Comparison of ENCODE assay signal across 11 cellular contexts in genomic region chr11:121421149-121421906, GRCh38. TPM values are rescaled to one million over a fixed set of nuclear protein-coding genes. Genes with fewer than 3 reads are reported as not detected.
A peak's percentile ranks its signal among the peaks of the same experiment; 100 is the strongest.
DNase-seq lines count a peak whose midpoint lies in the region; ATAC-seq, FAIRE-seq and TF ChIP-seq lines count a peak whose summit lies in the region.
"Had no signal": no experiment of that assay in that cellular context is flagged by ENCODE, and none has a peak within 500 bp of the region (broad histone marks: within the 10 kb centered on the region; RNA-seq: fewer than 3 reads in every experiment).

No MANE protein-coding gene starts in this region.

- TF ChIP-seq EP300 in HepG2 (IDR thresholded peaks at IDR 0.05; ENCODE audit: low read depth in 2 of 2, low read length in 2 of 2): no peak
- TF ChIP-seq EP300 in HepG2 (CRISPR knock-in tag; IDR thresholded peaks at IDR 0.05; ENCODE audit: borderline replicate concordance): no peak
- no peak for TF ChIP-seq EP300 in K562 (IDR thresholded peaks at IDR 0.05; ENCODE audit: low read length)

- H3K4me1 ChIP-seq in HepG2 (ENCODE audit: insufficient read depth, low read length): peaks cover 8% of the 10 kb centered on the region; the same call in 1 of the 2 replicates
- H3K4me1 ChIP-seq in right lobe of liver: peaks cover 0 to 20% (median 10%) of the 10 kb centered on the region in 4 donors
- H3K4me1 ChIP-seq in K562 (replicated peaks in 1 of 2; ENCODE audit: control insufficient read depth in 2 of 2, insufficient read depth in 2 of 2, low read length in 2 of 2): no peaks in the 10 kb centered on the region; a peak in 1 of 5 replicates
- H3K4me1 ChIP-seq: HAP-1 had no signal

- H2AFZ ChIP-seq in HepG2 (ENCODE audit: low read length) (no peak overlapping the region), K562 (ENCODE audit: low read depth, low read length) (no peak overlapping the region)

- TF ChIP-seq RAD21 in HepG2 (CRISPR knock-in tag; IDR thresholded peaks at IDR 0.05) (no peak), K562 (CRISPR knock-in tag; conservative IDR thresholded peaks at IDR 0.05 in 1 of 2, IDR thresholded peaks at IDR 0.05 in 1 of 2) (no peak)

- TF ChIP-seq CTCF in HepG2 (CRISPR knock-in tag; IDR thresholded peaks at IDR 0.05) (no peak), right lobe of liver (IDR thresholded peaks at IDR 0.05) (no peak), K562 (IDR thresholded peaks at IDR 0.05 in 2 of 3, conservative IDR thresholded peaks at IDR 0.05 in 1 of 3; ENCODE audit: insufficient read depth in 2 of 3, low read depth in 1 of 3, low read length in 3 of 3) (no peak)

- no peak for DNase-seq in HepG2 (ENCODE audit: low spot score)
- no peak for DNase-seq in right lobe of liver
- DNase-seq in MV-4-11 (lab: John Stamatoyannopoulos, UW): peak; percentile 25
- DNase-seq in K562 (ENCODE audit: extremely low read depth in 1 of 4, low spot score in 3 of 4): peak in 3 of 4 experiments; percentile 5 to 19 (median 17)
- DNase-seq in AG08395 (ENCODE audit: low spot score): no peak
- no peak for DNase-seq in effector CD8-positive, alpha-beta T cell (lab: John Stamatoyannopoulos, UW)
- no peak for DNase-seq in DMS114 treated with DMSO at 0.1 percent for 48 hours (lab: John Stamatoyannopoulos, UW; ENCODE audit: unreplicated experiment)
- DNase-seq: NCI-H2029, pancreas had no signal

- BruUV-seq in HepG2 (replicated peaks; lab: Mats Ljungman, UMichigan): no TSS peak
- no TSS peak for BruUV-seq in K562 (replicated peaks; lab: Mats Ljungman, UMichigan)

- POLR2A ChIA-PET in HepG2 (lab: Yijun Ruan, JAX): no interaction called here
- POLR2A ChIA-PET in K562 (lab: Yijun Ruan, JAX): interaction anchor here (0.6 kb wide), 1 partner anchor 331 kb away, joined by 3 read pairs; no protein-coding TSS in a partner anchor

- CTCF ChIA-PET in HepG2 (lab: Yijun Ruan, JAX; ENCODE audit: low intra/inter-chr PET ratio, low total read pairs) (no interaction called here), K562 (lab: Yijun Ruan, JAX; ENCODE audit: low intra/inter-chr PET ratio) (no interaction called here)

- intact Hi-C loops in HepG2 (cut with micrococcal nuclease; ENCODE audit: unreplicated experiment) (no loop called here), right lobe of liver (cut with DNase I) (no loop called here), K562 (cut with micrococcal nuclease) (no loop called here)

- FAIRE-seq in HepG2 (lab: Jason Lieb, UNC): no peak
- no peak for FAIRE-seq in K562 (lab: Jason Lieb, UNC)
- FAIRE-seq: pancreas had no signal

- H3K9me1 ChIP-seq in K562 (ENCODE audit: control insufficient read depth, insufficient read depth, low read length): no peaks in the 10 kb centered on the region

- no peaks in the 10 kb centered on the region for H3K9me3 ChIP-seq in HepG2 (ENCODE audit: low read length)
- no peaks in the 10 kb centered on the region for H3K9me3 ChIP-seq in right lobe of liver
- no peaks in the 10 kb centered on the region for H3K9me3 ChIP-seq in K562 (replicated peaks; ENCODE audit: control insufficient read depth, insufficient read depth, low read depth, low read length)
- H3K9me3 ChIP-seq: HAP-1, pancreas had no signal

- H3K9ac ChIP-seq in HepG2 (ENCODE audit: insufficient read depth, low read depth, low read length) (no peak overlapping the region), K562 (ENCODE audit: insufficient read depth in 1 of 2, low read depth in 2 of 2, low read length in 2 of 2) (no peak overlapping the region)

- ATAC-seq in HepG2 (peak; percentile 56), right lobe of liver (no peak), K562 (no peak), GM18505 (IDR thresholded peaks at IDR 0.05; ENCODE audit: unreplicated experiment) (no peak)
- ATAC-seq: pancreas had no signal

- H3K79me2 ChIP-seq in HepG2 (ENCODE audit: insufficient read depth, low read length): no peaks in the 10 kb centered on the region
- H3K79me2 ChIP-seq in K562 (ENCODE audit: control insufficient read depth, insufficient read depth, low read length): no peaks in the 10 kb centered on the region

- no peak overlapping the region for H3K27ac ChIP-seq in HepG2 (ENCODE audit: extremely low read length, insufficient read depth, low read length)
- no peak overlapping the region for H3K27ac ChIP-seq in right lobe of liver
- no peak overlapping the region for H3K27ac ChIP-seq in K562 (ENCODE audit: extremely low read depth, low read depth, low read length)
- H3K27ac ChIP-seq: pancreas had no signal

- TF ChIP-seq POLR2A in HepG2 (IDR thresholded peaks at IDR 0.05; ENCODE audit: insufficient read depth in 1 of 2, low read depth in 2 of 2, low read length in 2 of 2): no peak
- no peak for TF ChIP-seq POLR2A in right lobe of liver (IDR thresholded peaks at IDR 0.05)
- TF ChIP-seq POLR2A in K562 (conservative IDR thresholded peaks at IDR 0.05): no peak
- TF ChIP-seq POLR2A in GM18505 (IDR thresholded peaks at IDR 0.05; ENCODE audit: borderline replicate concordance, extremely low read depth, insufficient read depth, insufficient read length): no peak

- H4K20me1 ChIP-seq in HepG2 (ENCODE audit: insufficient read depth, low read length): no peaks in the 10 kb centered on the region
- no peaks in the 10 kb centered on the region for H4K20me1 ChIP-seq in K562 (replicated peaks; ENCODE audit: control insufficient read depth, insufficient read depth, low read length)

- H3K4me3 ChIP-seq in HepG2 (replicated peaks in 1 of 3; ENCODE audit: insufficient read depth in 1 of 3, low read depth in 2 of 3, low read length in 3 of 3) (no peak overlapping the region), right lobe of liver (no peak overlapping the region), K562 (no peak overlapping the region)
- H3K4me3 ChIP-seq: HAP-1, pancreas had no signal

- H3K4me2 ChIP-seq in HepG2 (ENCODE audit: low read depth, low read length) (no peak overlapping the region), K562 (ENCODE audit: insufficient read depth, low read length) (no peak overlapping the region)

- in situ Hi-C loops in HepG2 (cut with HindIII; ENCODE audit: extremely low pct_ligation_motif_present, low pct_unique_long_range_greater_than_20kb) (no loop called here), K562 (cut with MboI) (no loop called here)

- H3K27me3 ChIP-seq in HepG2 (ENCODE audit: control insufficient read depth in 1 of 2, insufficient read depth in 2 of 2, low read length in 2 of 2) (peaks cover 0 to 6% of the 10 kb centered on the region in 2 experiments; a peak in 1 of 5 replicates), right lobe of liver (no peaks in the 10 kb centered on the region), K562 (ENCODE audit: control insufficient read depth in 2 of 2, insufficient read depth in 2 of 2, low read length in 2 of 2) (peaks cover 0 to 5% of the 10 kb centered on the region in 2 experiments; a peak in 2 of 5 replicates)
- H3K27me3 ChIP-seq: pancreas had no signal

- 58% methylated on average over 4 of the region's 4 CpGs for WGBS in HepG2 (ENCODE audit: low lambda C conversion rate)
- WGBS in right lobe of liver (ENCODE audit: insufficient coverage, low coverage, low lambda C conversion rate, missing lambda C conversion rate): 84% methylated on average over 4 of the region's 4 CpGs
- WGBS in K562 (ENCODE audit: insufficient coverage, low coverage, missing lambda C conversion rate): 2% methylated on average over 4 of the region's 4 CpGs

- no peaks in the 10 kb centered on the region for H3K36me3 ChIP-seq in HepG2 (replicated peaks in 1 of 2; ENCODE audit: control insufficient read depth in 1 of 2, insufficient read depth in 2 of 2, low read length in 2 of 2)
- H3K36me3 ChIP-seq in right lobe of liver: no peaks in the 10 kb centered on the region
- no peaks in the 10 kb centered on the region for H3K36me3 ChIP-seq in K562 (ENCODE audit: control insufficient read depth, insufficient read depth, low read length)
- H3K36me3 ChIP-seq: HAP-1, pancreas had no signal

RNA-seq across cellular contexts. Expression of gene SORL1, which starts 30.8 kb away (rescaled TPM):
- total RNA-seq in HepG2 (2016; rRNA removed; fragmentation: Illumina TruSeq; extraction: Trizol) (10.5 and 21.3 TPM in 2 replicates), right lobe of liver (100 to 1,000 TPM in 2 of 6 experiments, 10 to 100 TPM in 4; 45.2 to 137 (median 73.8) TPM), K562 (2014; rRNA removed) (0.04 TPM in 1 of 2 replicates, not detected in the other), K562 (2014; rRNA removed; fragmentation: Illumina TruSeq; extraction: Trizol) (not detected in 2 replicates), K562 (2015; rRNA removed; fragmentation: Illumina TruSeq; extraction: Trizol) (not detected in 2 replicates), K562 (2021) (0.60 and 0.66 TPM in 2 replicates)
- 3.5 and 4.0 TPM in 2 replicates for total RNA-seq in HepG2 (2016; cell fraction: cytosol; rRNA removed; fragmentation: Illumina TruSeq; extraction: Trizol; ENCODE audit: low read depth)
- total RNA-seq in HepG2 (2016; cell fraction: insoluble cytoplasmic fraction; rRNA removed; fragmentation: Illumina TruSeq; extraction: Trizol): 8.7 and 19.9 TPM in 2 replicates
- total RNA-seq in HepG2 (2016; cell fraction: membrane; rRNA removed; fragmentation: Illumina TruSeq; extraction: Trizol): 5.1 and 5.3 TPM in 2 replicates
- total RNA-seq in HepG2 (2016; cell fraction: nucleus; rRNA removed; fragmentation: Illumina TruSeq; extraction: Trizol): 40.2 and 51.2 TPM in 2 replicates
- polyA plus RNA-seq in HepG2 (2011; rRNA removed) (138 and 148 TPM in 2 replicates), K562 (2011; rRNA removed) (0.03 TPM in 1 of 2 replicates, not detected in the other), K562 (2014; fragmentation: Illumina TruSeq; extraction: Trizol) (0.01 TPM in 1 of 2 replicates, not detected in the other), K562 (2014; fragmentation: Nextera tagmentation; extraction: Ambion mirVana) (under 1 TPM in 1 of 2 experiments, not detected in 1; 0.01 TPM), K562 (2014; rRNA removed) (0.01 TPM in 1 of 2 replicates, not detected in the other)
- polyA plus RNA-seq in HepG2 (2011; cell fraction: cytosol; rRNA removed): 139 and 149 TPM in 2 replicates
- polyA plus RNA-seq in HepG2 (2011; cell fraction: nucleus; rRNA removed): 450 and 556 TPM in 2 replicates
- 91.0 and 166 TPM in 2 replicates for polyA plus RNA-seq in HepG2 (2012)
- 0.50 and 0.54 TPM in 2 replicates for polyA plus RNA-seq in HepG2 (2016; cell fraction: cytosol; fragmentation: Illumina TruSeq; extraction: Trizol; ENCODE audit: low read depth)
- 4.0 and 5.0 TPM in 2 replicates for polyA plus RNA-seq in HepG2 (2016; cell fraction: insoluble cytoplasmic fraction; fragmentation: Illumina TruSeq; extraction: Trizol; ENCODE audit: low read depth)
- polyA plus RNA-seq in HepG2 (2016; cell fraction: membrane; fragmentation: Illumina TruSeq; extraction: Trizol; ENCODE audit: low read depth): 1.00 and 1.2 TPM in 2 replicates
- polyA plus RNA-seq in HepG2 (2016; cell fraction: nucleus; fragmentation: Illumina TruSeq; extraction: Trizol; ENCODE audit: insufficient read depth, low read depth): 20.9 and 24.9 TPM in 2 replicates
- polyA minus RNA-seq in HepG2 (2011; rRNA and poly(A)+ RNA removed; ENCODE audit: low replicate concordance): 23.6 and 1,177 TPM in 2 replicates
- 280 and 339 TPM in 2 replicates for polyA minus RNA-seq in HepG2 (2011; cell fraction: cytosol; rRNA and poly(A)+ RNA removed)
- polyA minus RNA-seq in HepG2 (2011; cell fraction: nucleus; rRNA and poly(A)+ RNA removed): 516 and 542 TPM in 2 replicates
- total RNA-seq in K562 (2011; cell fraction: chromatin; rRNA removed; ENCODE audit: low replicate concordance): 0.63 TPM in 1 of 2 replicates, not detected in the other
- total RNA-seq in K562 (2011; cell fraction: nucleolus; rRNA removed): 0.13 and 0.17 TPM in 2 replicates
- 0.07 TPM in 1 of 2 replicates, not detected in the other for total RNA-seq in K562 (2011; cell fraction: nucleoplasm; rRNA removed)
- under 0.01 and 0.01 TPM in 2 replicates for polyA plus RNA-seq in K562 (2011; cell fraction: cytosol; rRNA removed)
- polyA plus RNA-seq in K562 (2011; cell fraction: nucleus; rRNA removed): 0.06 and 0.13 TPM in 2 replicates
- polyA plus RNA-seq in K562 (2012): 0.01 and 0.05 TPM in 2 replicates
- polyA minus RNA-seq in K562 (2011; rRNA and poly(A)+ RNA removed): 0.06 and 0.07 TPM in 2 replicates
- polyA minus RNA-seq in K562 (2011; cell fraction: cytosol; rRNA and poly(A)+ RNA removed): 1.0 TPM in 1 of 2 replicates, not detected in the other
- polyA minus RNA-seq in K562 (2011; cell fraction: nucleus; rRNA and poly(A)+ RNA removed): 0.11 TPM in 1 of 2 replicates, not detected in the other

Comparison
In these comparisons a context has a peak if more than half of its experiments do, and no peak if none do; other contexts are left out.
1. DNase-seq: peak in MV-4-11 (single experiment) and K562 (3 of 4); none in HepG2 (single experiment), right lobe of liver (0 of 3), AG08395 (single experiment), effector CD8-positive, alpha-beta T cell (single experiment) and DMS114 treated with DMSO at 0.1 percent for 48 hours (single experiment).